In genomic region chr3:110680365-110680909, GRCh38 we compare ENCODE assay signal across 22 cellular contexts.
DNase-seq lines count a peak whose midpoint lies in the region; ATAC-seq, FAIRE-seq and TF ChIP-seq lines count a peak whose summit lies in the region.
"Had no signal": no experiment of that assay in that cellular context is flagged by ENCODE, and none has a peak within 500 bp of the region (broad histone marks: within the 10 kb centered on the region; RNA-seq: fewer than 3 reads in every experiment).

No MANE protein-coding gene starts in this region.

- peak overlapping the region in 1 of 2 experiments; percentile 77; a peak in 2 of 4 replicates for H4K8ac ChIP-seq in IMR-90 (ENCODE audit: low read depth in 2 of 2, low read length in 2 of 2)

- peak overlapping the region; percentile 5; the same call in 1 of the 2 replicates for H4K5ac ChIP-seq in IMR-90 (ENCODE audit: low read depth, low read length)

- peak overlapping the region; percentile 88 for H3K14ac ChIP-seq in IMR-90 (replicated peaks; ENCODE audit: low read depth, low read length)

- H3K27me3 Mint-ChIP-seq in natural killer cell (ENCODE audit: low read depth in 2 of 2) = no peaks in the 10 kb centered on the region

- no peak overlapping the region for H2AK9ac ChIP-seq in IMR-90 (replicated peaks; ENCODE audit: low read depth, low read length, poor library complexity)

- no peak overlapping the region for H3K27ac Mint-ChIP-seq in natural killer cell
- H3K27ac Mint-ChIP-seq: CD14-positive monocyte; T-helper 1 cell treated with Interleukin-12 subunit alpha and Interleukin-12 subunit beta and Interleukin-4 antibody, amounts not matched to agents 30 μg/mL and 1 μg/mL, for 36 hours had no signal

- H2BK5ac ChIP-seq in IMR-90 (ENCODE audit: low read depth, low read length, poor library complexity, severe bottlenecking) = peak overlapping the region; percentile 87

- H3K9me1 ChIP-seq in IMR-90 (ENCODE audit: insufficient read depth, low read length) = no peaks in the 10 kb centered on the region

- POLR2A ChIA-PET in IMR-90 (lab: Charles Lee; ENCODE audit: unreplicated experiment) = no interaction called here

- no peaks in the 10 kb centered on the region for H3K4me1 Mint-ChIP-seq in natural killer cell
- H3K4me1 Mint-ChIP-seq: CD14-positive monocyte had no signal

- no CpG with 5 or more reads among the region's 5 CpGs for WGBS in IMR-90 (ENCODE audit: extremely low coverage in 2 of 2, insufficient read length in 1 of 2), 2 experiments

- H4K20me1 ChIP-seq in IMR-90 (ENCODE audit: insufficient read depth, low read length) = no peaks in the 10 kb centered on the region

- peak overlapping the region; percentile 82 for H2BK120ac ChIP-seq in IMR-90 (ENCODE audit: low read depth, low read length)

- H3K79me1 ChIP-seq in IMR-90 (ENCODE audit: low read depth in 1 of 2, low read length in 2 of 2) = no peaks in the 10 kb centered on the region

- H3K36me3 ChIP-seq in IMR-90 (ENCODE audit: control insufficient read depth, insufficient read depth, low read length) (no peaks in the 10 kb centered on the region), bronchial epithelial cell (ENCODE audit: control insufficient read depth, insufficient read depth, low read length) (no peaks in the 10 kb centered on the region)
- H3K36me3 ChIP-seq: BE2C, MG63 had no signal

- no peak overlapping the region; the same call in 1 of the 2 replicates for H2AK5ac ChIP-seq in IMR-90 (ENCODE audit: low read depth, low read length)

- H3K4me3 Mint-ChIP-seq in natural killer cell = no peak overlapping the region
- H3K4me3 Mint-ChIP-seq: CD14-positive monocyte; T-helper 1 cell treated with Interleukin-12 subunit alpha and Interleukin-12 subunit beta and Interleukin-4 antibody, amounts not matched to agents 30 μg/mL and 1 μg/mL, for 36 hours had no signal

- DNase-seq in EL (peak; percentile 8), IMR-90 (peak; percentile 64), bronchial epithelial cell (ENCODE audit: low read depth) (peak; percentile 69), kidney tubule cell (ENCODE audit: low spot score) (peak; percentile 9), AG08395 (ENCODE audit: low spot score) (no peak), middle frontal gyrus (ENCODE audit: extremely low spot score, low spot score) (no peak), natural killer cell (no peak)
- DNase-seq in activated CD4-positive, alpha-beta T cell treated with anti-CD3 and anti-CD28 coated beads, Interleukin-2, amount 50 U/mL, for 4 hours = no peak
- DNase-seq: BE2C, DMS53, KG1, MG63, NCI-H2029, NCI-H69, SHP77 treated with DMSO at 0.1 percent for 48 hours, SW 1271 had no signal

- CTCF ChIA-PET in IMR-90 (lab: Yijun Ruan, JAX) = interaction anchor here (0.7 kb wide), 1 partner anchor 396 kb away, joined by 3 read pairs; no protein-coding TSS in a partner anchor

- no peaks in the 10 kb centered on the region for H3K9me3 ChIP-seq in IMR-90 (ENCODE audit: control insufficient read depth, insufficient read depth, low read length)
- H3K9me3 ChIP-seq: BE2C, MG63 had no signal

- H3K27ac ChIP-seq in IMR-90 (ENCODE audit: insufficient read depth, low read length) = no peak overlapping the region
- H3K27ac ChIP-seq: SK-N-MC had no signal

- no peak overlapping the region for H3K9ac ChIP-seq in IMR-90 (ENCODE audit: low read depth, low read length)

- H3K18ac ChIP-seq in IMR-90 (ENCODE audit: low read depth, low read length) = peak overlapping the region; percentile 36; the same call in 1 of the 2 replicates

- H3K4me2 ChIP-seq in IMR-90 (ENCODE audit: low read depth, low read length) = no peak overlapping the region

- H2AFZ ChIP-seq in IMR-90 (replicated peaks; ENCODE audit: low read length, poor library complexity) = no peak overlapping the region

- peak; percentile 75; the same call in 1 of the 2 replicates for ATAC-seq in IMR-90 (ENCODE audit: low read depth)
- no peak for ATAC-seq in natural killer cell
- ATAC-seq: Panc1 had no signal

- H3K56ac ChIP-seq in IMR-90 (ENCODE audit: extremely low read depth, insufficient read depth, low read length) = no peak overlapping the region

- H3K9me3 Mint-ChIP-seq in natural killer cell = peaks cover 5 to 8% of the 10 kb centered on the region in 2 donors
- H3K9me3 Mint-ChIP-seq: T-helper 1 cell treated with Interleukin-12 subunit alpha and Interleukin-12 subunit beta and Interleukin-4 antibody, amounts not matched to agents 30 μg/mL and 1 μg/mL, for 36 hours had no signal

- no peak for FAIRE-seq in bronchial epithelial cell (lab: Jason Lieb, UNC)
- FAIRE-seq: GM19239, H54 had no signal

- no peak for TF ChIP-seq POLR2A in IMR-90 (IDR thresholded peaks at IDR 0.05; ENCODE audit: low read depth, low read length)

- intact Hi-C loops in IMR-90 (cut with micrococcal nuclease) (no loop called here), natural killer cell (cut with micrococcal nuclease) (no loop called here)

- peak overlapping the region; percentile 12; the same call in 1 of the 2 replicates for H3K23ac ChIP-seq in IMR-90 (ENCODE audit: low read depth, low read length)

- H3K36me3 Mint-ChIP-seq in natural killer cell = no peaks in the 10 kb centered on the region
- H3K36me3 Mint-ChIP-seq: CD14-positive monocyte had no signal

- H3K27me3 ChIP-seq in IMR-90 (ENCODE audit: control insufficient read depth, insufficient read depth, low read length) (no peaks in the 10 kb centered on the region), bronchial epithelial cell (ENCODE audit: control insufficient read depth, insufficient read depth, low read length) (no peaks in the 10 kb centered on the region)
- H3K27me3 ChIP-seq: BE2C, MG63 had no signal

- peak overlapping the region; percentile 75; the same call in 1 of the 2 replicates for H3K4ac ChIP-seq in IMR-90 (ENCODE audit: low read depth, low read length)

- TF ChIP-seq RAD21 in IMR-90 (IDR thresholded peaks at IDR 0.05; ENCODE audit: low read length) = no peak

- no peak for TF ChIP-seq CTCF in IMR-90 (conservative IDR thresholded peaks at IDR 0.05; ENCODE audit: low read depth, low read length)
- TF ChIP-seq CTCF in bronchial epithelial cell (IDR thresholded peaks at IDR 0.05; ENCODE audit: insufficient read depth, low read length, severe bottlenecking) = no peak
- no peak for TF ChIP-seq CTCF in natural killer cell (IDR thresholded peaks at IDR 0.05)

- in situ Hi-C loops in IMR-90 (cut with MboI; ENCODE audit: low sequenced_read_pairs) = no loop called here

- peak overlapping the region; percentile 75 for H2BK20ac ChIP-seq in IMR-90 (ENCODE audit: low read depth, low read length)

- BruUV-seq in IMR-90 (replicated peaks; lab: Mats Ljungman, UMichigan) = no TSS peak

- dilution Hi-C loops in IMR-90 (cut with HindIII; ENCODE audit: low sequenced_read_pairs, unreplicated experiment) = no loop called here

- 0 out of 3 replicates have a peak overlapping the region, but pooled peaks have one; percentile 56 for H2BK15ac ChIP-seq in IMR-90 (ENCODE audit: low read depth, low read length)

- no peak overlapping the region for H3K4me3 ChIP-seq in IMR-90 (ENCODE audit: insufficient read depth, low read depth, low read length)
- no peak overlapping the region for H3K4me3 ChIP-seq in bronchial epithelial cell (ENCODE audit: low read depth, low read length)
- H3K4me3 ChIP-seq: MG63, SK-N-MC had no signal

- H4K91ac ChIP-seq in IMR-90 (ENCODE audit: insufficient read depth, low read depth, low read length) = peak overlapping the region; percentile 74; the same call in 1 of the 2 replicates

- H3K4me1 ChIP-seq in IMR-90 (ENCODE audit: control insufficient read depth, insufficient read depth, low read length) = no peaks in the 10 kb centered on the region; the same call in 1 of the 2 replicates
- H3K4me1 ChIP-seq: BE2C had no signal

TF ChIP-seq in IMR-90, 13 proteins besides CTCF, POLR2A, EP300 and RAD21:
- TF ChIP-seq MAZ (IDR thresholded peaks at IDR 0.05; ENCODE audit: borderline replicate concordance, low read depth, low read length) (no peak), USF2 (IDR thresholded peaks at IDR 0.05; ENCODE audit: low read depth, low read length) (no peak), ELK1 (IDR thresholded peaks at IDR 0.05; ENCODE audit: borderline replicate concordance, low read depth, low read length) (no peak)

Comparison
In these comparisons a context has a peak if more than half of its experiments do, and no peak if none do; other contexts are left out.
1. DNase-seq: peak in EL (single experiment), IMR-90 (single experiment), bronchial epithelial cell (single experiment) and kidney tubule cell (single experiment); none in AG08395 (single experiment), middle frontal gyrus (single experiment), activated CD4-positive, alpha-beta T cell treated with anti-CD3 and anti-CD28 coated beads, Interleukin-2, amount 50 U/mL, for 4 hours (0 of 2) and natural killer cell (single experiment).